22 cellular contexts compared by ENCODE assay signal in the genomic region with DNA sequence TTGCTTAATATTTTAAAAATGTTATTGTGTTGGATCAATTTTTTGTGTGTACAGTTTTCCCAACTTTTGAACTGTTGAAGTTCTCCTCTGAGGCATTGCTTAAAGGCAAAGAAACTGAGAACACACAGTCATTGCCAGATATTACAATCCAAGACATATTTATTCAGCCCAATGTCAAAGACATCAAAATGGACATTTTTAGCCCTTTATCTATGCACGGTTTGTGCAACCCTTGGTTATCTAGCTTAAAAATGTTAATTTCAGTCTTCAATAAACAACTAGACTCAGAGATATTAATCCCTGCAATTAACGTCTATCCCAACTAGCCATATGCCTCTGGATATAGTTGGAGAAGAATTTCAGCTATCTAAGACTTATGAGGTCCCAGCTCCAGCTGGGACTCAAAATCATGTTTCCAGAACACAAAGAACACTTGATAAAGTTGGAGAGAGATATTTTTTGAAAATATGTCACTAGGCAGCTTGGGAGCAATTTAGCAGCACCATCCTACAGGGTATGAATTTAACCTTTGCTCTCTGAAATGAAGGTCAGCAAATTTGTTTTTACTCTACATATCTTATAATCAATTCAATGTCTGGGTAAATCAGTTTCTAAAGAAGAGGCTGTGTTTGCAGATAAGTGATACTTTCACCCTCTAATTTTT.
"Had no signal": no experiment of that assay in that cellular context is flagged by ENCODE, and none has a peak within 500 bp of the region (broad histone marks: within the 10 kb centered on the region; RNA-seq: fewer than 3 reads in every experiment).

No MANE protein-coding gene starts in this region.

- ATAC-seq: activated naive CD8-positive, alpha-beta T cell treated with anti-CD3 and anti-CD28 coated beads, Interleukin-2, amount 50 U/mL, for 24 hours; activated T-helper 17 cell treated with anti-CD3 and anti-CD28 coated beads, Interleukin-2, amount 50 U/mL, for 72 hours had no signal

- H3K4me3 ChIP-seq: esophagus muscularis mucosa, hepatocyte, SK-N-MC, stomach, testis, upper lobe of left lung had no signal

- H3K4me1 ChIP-seq: upper lobe of left lung had no signal

- H3K4me2 ChIP-seq: hepatocyte had no signal

- H3K9me3 ChIP-seq: esophagus muscularis mucosa, stomach, testis, upper lobe of left lung had no signal

- H3K27ac ChIP-seq: hepatocyte, SK-N-MC, stomach, upper lobe of left lung had no signal

- FAIRE-seq: endothelial cell of umbilical vein, small intestine had no signal

- H3K27me3 ChIP-seq: esophagus muscularis mucosa, stomach, testis, upper lobe of left lung had no signal

- DNase-seq: activated B cell treated with CpG ODN at 0.5 μM for 24 hours; activated CD4-positive, alpha-beta memory T cell treated with anti-CD3 and anti-CD28 coated beads, Interleukin-2, amount 10 ng/mL, durations not matched to agents 7 days and 5 days; activated CD4-positive, alpha-beta T cell treated with anti-CD3 and anti-CD28 coated beads for 4 hours; activated naive CD4-positive, alpha-beta T cell treated with anti-CD3 and anti-CD28 coated beads for 36 hours; activated naive CD8-positive, alpha-beta T cell treated with anti-CD3 and anti-CD28 coated beads, Interleukin-2, amount 50 U/mL, for 24 hours; activated T-cell treated with anti-CD3 and anti-CD28 coated beads, Interleukin-2, amount 50 U/mL, for 1 hour; anterior cingulate cortex; cortex of kidney; effector CD4-positive, alpha-beta T cell; left cardiac atrium; retina; small intestine; stimulated activated CD4-positive, alpha-beta T cell treated with anti-CD3 and anti-CD28 coated beads, Interleukin-15, amount 100 ng/mL, for 24 hours; stimulated activated CD4-positive, alpha-beta T cell treated with anti-CD3 and anti-CD28 coated beads, Interleukin-2, amount 100 ng/mL, for 48 hours; stomach; testis; upper lobe of left lung had no signal

- H3K36me3 ChIP-seq: esophagus muscularis mucosa, stomach, upper lobe of left lung had no signal
